In the genomic region with DNA sequence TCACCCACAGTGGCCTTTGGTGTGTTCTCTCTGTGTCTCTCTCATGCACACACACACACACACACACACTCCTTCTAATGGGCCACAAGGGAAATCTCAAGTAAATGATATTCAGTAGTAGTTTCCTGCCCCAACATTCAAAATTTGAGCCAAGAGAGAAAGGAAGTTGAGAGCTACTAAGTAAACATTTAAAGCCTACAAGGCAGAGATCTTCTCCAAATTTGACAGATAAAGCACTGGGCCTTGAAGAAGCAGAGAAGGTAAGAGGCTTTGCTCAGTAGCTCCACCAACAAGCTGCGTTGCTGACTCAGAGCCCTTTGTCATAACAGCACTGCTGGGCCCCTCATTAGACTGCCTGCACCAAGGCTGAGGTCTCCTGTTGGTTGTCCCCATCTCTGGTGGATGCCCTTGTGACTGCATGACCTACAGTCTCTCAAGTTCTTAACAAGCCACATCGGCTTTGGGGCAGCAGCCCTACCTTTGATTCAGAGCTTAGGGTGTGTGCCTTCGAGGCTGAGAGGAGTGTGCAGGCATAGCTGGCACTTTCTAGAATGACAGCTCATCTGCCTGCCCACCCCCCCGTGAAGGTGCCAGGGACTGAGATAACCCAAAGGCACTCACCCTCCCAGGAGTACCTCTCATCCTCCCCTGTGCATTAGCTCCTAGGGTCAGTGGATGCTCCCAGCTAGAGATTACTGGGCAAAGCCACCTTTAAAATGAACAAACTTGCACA, we compare ENCODE assay signal across 1 cellular context.
TF ChIP-seq lines count a peak whose summit lies in the region.

No MANE protein-coding gene starts in this region.

TF ChIP-seq in SK-N-SH treated with all-trans-retinoic acid at 6 μM for 48 hours, 23 proteins besides CTCF, POLR2A, EP300 and RAD21 (continued from another document):
- TF ChIP-seq, protein P1, sequence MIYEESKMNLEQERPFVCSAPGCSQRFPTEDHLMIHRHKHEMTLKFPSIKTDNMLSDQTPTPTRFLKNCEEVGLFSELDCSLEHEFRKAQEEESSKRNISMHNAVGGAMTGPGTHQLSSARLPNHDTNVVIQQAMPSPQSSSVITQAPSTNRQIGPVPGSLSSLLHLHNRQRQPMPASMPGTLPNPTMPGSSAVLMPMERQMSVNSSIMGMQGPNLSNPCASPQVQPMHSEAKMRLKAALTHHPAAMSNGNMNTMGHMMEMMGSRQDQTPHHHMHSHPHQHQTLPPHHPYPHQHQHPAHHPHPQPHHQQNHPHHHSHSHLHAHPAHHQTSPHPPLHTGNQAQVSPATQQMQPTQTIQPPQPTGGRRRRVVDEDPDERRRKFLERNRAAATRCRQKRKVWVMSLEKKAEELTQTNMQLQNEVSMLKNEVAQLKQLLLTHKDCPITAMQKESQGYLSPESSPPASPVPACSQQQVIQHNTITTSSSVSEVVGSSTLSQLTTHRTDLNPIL (CRISPR knock-in tag; IDR thresholded peaks at IDR 0.05; ENCODE audit: low read depth), result no peak
- TF ChIP-seq ZFP3 (CRISPR knock-in tag; IDR thresholded peaks at IDR 0.05) (no peak), TOX (CRISPR knock-in tag; IDR thresholded peaks at IDR 0.05; ENCODE audit: borderline replicate concordance) (no peak), ARNTL (CRISPR knock-in tag; IDR thresholded peaks at IDR 0.05; ENCODE audit: borderline replicate concordance, low read depth) (no peak), OSR1 (CRISPR knock-in tag; IDR thresholded peaks at IDR 0.05) (no peak), PPARA (CRISPR knock-in tag; IDR thresholded peaks at IDR 0.05; ENCODE audit: borderline replicate concordance) (no peak), CSDC2 (CRISPR knock-in tag; IDR thresholded peaks at IDR 0.05) (no peak), GLIS3 (CRISPR knock-in tag; IDR thresholded peaks at IDR 0.05) (no peak)
- TF ChIP-seq, protein P2, sequence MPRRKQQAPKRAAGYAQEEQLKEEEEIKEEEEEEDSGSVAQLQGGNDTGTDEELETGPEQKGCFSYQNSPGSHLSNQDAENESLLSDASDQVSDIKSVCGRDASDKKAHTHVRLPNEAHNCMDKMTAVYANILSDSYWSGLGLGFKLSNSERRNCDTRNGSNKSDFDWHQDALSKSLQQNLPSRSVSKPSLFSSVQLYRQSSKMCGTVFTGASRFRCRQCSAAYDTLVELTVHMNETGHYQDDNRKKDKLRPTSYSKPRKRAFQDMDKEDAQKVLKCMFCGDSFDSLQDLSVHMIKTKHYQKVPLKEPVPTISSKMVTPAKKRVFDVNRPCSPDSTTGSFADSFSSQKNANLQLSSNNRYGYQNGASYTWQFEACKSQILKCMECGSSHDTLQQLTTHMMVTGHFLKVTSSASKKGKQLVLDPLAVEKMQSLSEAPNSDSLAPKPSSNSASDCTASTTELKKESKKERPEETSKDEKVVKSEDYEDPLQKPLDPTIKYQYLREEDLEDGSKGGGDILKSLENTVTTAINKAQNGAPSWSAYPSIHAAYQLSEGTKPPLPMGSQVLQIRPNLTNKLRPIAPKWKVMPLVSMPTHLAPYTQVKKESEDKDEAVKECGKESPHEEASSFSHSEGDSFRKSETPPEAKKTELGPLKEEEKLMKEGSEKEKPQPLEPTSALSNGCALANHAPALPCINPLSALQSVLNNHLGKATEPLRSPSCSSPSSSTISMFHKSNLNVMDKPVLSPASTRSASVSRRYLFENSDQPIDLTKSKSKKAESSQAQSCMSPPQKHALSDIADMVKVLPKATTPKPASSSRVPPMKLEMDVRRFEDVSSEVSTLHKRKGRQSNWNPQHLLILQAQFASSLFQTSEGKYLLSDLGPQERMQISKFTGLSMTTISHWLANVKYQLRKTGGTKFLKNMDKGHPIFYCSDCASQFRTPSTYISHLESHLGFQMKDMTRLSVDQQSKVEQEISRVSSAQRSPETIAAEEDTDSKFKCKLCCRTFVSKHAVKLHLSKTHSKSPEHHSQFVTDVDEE (CRISPR knock-in tag; IDR thresholded peaks at IDR 0.05), result no peak
